Comparison of ENCODE assay signal across 13 cellular contexts in genomic region chr17:38456031-38456815, GRCh38. TPM values are rescaled to one million over a fixed set of nuclear protein-coding genes. Genes with fewer than 3 reads are reported as not detected.
DNase-seq lines count a peak whose midpoint lies in the region; ATAC-seq and TF ChIP-seq lines count a peak whose summit lies in the region.
"Had no signal": no experiment of that assay in that cellular context is flagged by ENCODE, and none has a peak within 500 bp of the region (broad histone marks: within the 10 kb centered on the region; RNA-seq: fewer than 3 reads in every experiment).

No MANE protein-coding gene starts in this region.

- peaks cover 26% of the 10 kb centered on the region for H3K27me3 Mint-ChIP-seq in brain

- POLR2A ChIA-PET in AG04450 (lab: Yijun Ruan, JAX): interaction anchor here (3.0 kb wide), 1 partner anchor 9 kb away, joined by 23 read pairs; no protein-coding TSS in a partner anchor

- H2AK5ac ChIP-seq in mesenchymal stem cell (ENCODE audit: low read length, severe bottlenecking): peak overlapping the region; percentile 40

- no peak overlapping the region for H2BK12ac ChIP-seq in mesenchymal stem cell (ENCODE audit: low read length in 2 of 2)

- no peak overlapping the region for H3K23ac ChIP-seq in mesenchymal stem cell (ENCODE audit: low read length in 2 of 2)

- peaks cover 7% of the 10 kb centered on the region for H3K79me1 ChIP-seq in mesenchymal stem cell (replicated peaks; ENCODE audit: low read length, poor library complexity, severe bottlenecking)

- H3K9me3 ChIP-seq in AG04450 (ENCODE audit: control insufficient read depth, insufficient read depth, low read length): no peaks in the 10 kb centered on the region
- H3K9me3 ChIP-seq in HUES64 (ENCODE audit: insufficient read depth, low read depth, low read length): no peaks in the 10 kb centered on the region
- no peaks in the 10 kb centered on the region for H3K9me3 ChIP-seq in mesenchymal stem cell (ENCODE audit: control insufficient read depth, low read length)
- H3K9me3 ChIP-seq: MG63 had no signal

- no peak overlapping the region for H4K91ac ChIP-seq in mesenchymal stem cell (ENCODE audit: low read length)

- peak overlapping the region; percentile 74 for H3K4me3 ChIP-seq in AG04450 (ENCODE audit: low read depth, low read length)
- H3K4me3 ChIP-seq in HUES64 (ENCODE audit: low read length): no peak overlapping the region
- no peak overlapping the region for H3K4me3 ChIP-seq in mesenchymal stem cell (ENCODE audit: insufficient read depth in 1 of 2, low read depth in 1 of 2, low read length in 2 of 2)
- H3K4me3 ChIP-seq: MG63 had no signal

- no peak overlapping the region for H4K8ac ChIP-seq in mesenchymal stem cell (ENCODE audit: low read length)

- H3K36me3 ChIP-seq in HUES64 (ENCODE audit: insufficient read depth, low read length) (peaks cover 25% of the 10 kb centered on the region), mesenchymal stem cell (ENCODE audit: control insufficient read depth in 1 of 2, insufficient read depth in 2 of 2, low read depth in 1 of 2, low read length in 2 of 2) (peaks cover 37 to 42% of the 10 kb centered on the region in 2 experiments)

- H3K14ac ChIP-seq in mesenchymal stem cell (ENCODE audit: low read length in 2 of 2): no peak overlapping the region

- H3K36me3 Mint-ChIP-seq in brain: no peaks in the 10 kb centered on the region
- H3K36me3 Mint-ChIP-seq: CD8-positive, alpha-beta T cell had no signal

- no peak for ATAC-seq in HG03097 (IDR thresholded peaks at IDR 0.05; ENCODE audit: low FRiP score, unreplicated experiment)
- ATAC-seq: CD8-positive, alpha-beta T cell had no signal

- H3K9me3 Mint-ChIP-seq in brain: no peaks in the 10 kb centered on the region
- H3K9me3 Mint-ChIP-seq: activated naive CD4-positive, alpha-beta T cell treated with anti-CD3 and anti-CD28 coated beads for 36 hours; CD8-positive, alpha-beta T cell had no signal

- H3K27me3 ChIP-seq in AG04450 (ENCODE audit: control insufficient read depth, insufficient read depth, low read length): no peaks in the 10 kb centered on the region
- H3K27me3 ChIP-seq in HUES64 (ENCODE audit: insufficient read depth, low read length): no peaks in the 10 kb centered on the region
- no peaks in the 10 kb centered on the region for H3K27me3 ChIP-seq in mesenchymal stem cell (ENCODE audit: control insufficient read depth in 1 of 2, insufficient read depth in 1 of 2, low read length in 2 of 2)
- H3K27me3 ChIP-seq: MG63 had no signal

- H3K4me1 ChIP-seq in HUES64 (ENCODE audit: insufficient read depth, low read length) (peaks cover 40% of the 10 kb centered on the region), mesenchymal stem cell (ENCODE audit: control insufficient read depth, insufficient read depth, low read depth, low read length) (peaks cover 75% of the 10 kb centered on the region)

- peak overlapping the region; percentile 23 for H2BK120ac ChIP-seq in mesenchymal stem cell (ENCODE audit: low read depth, low read length)

- peak overlapping the region in 1 of 2 experiments; percentile 24 for H3K18ac ChIP-seq in mesenchymal stem cell (ENCODE audit: low read depth in 1 of 2, low read length in 2 of 2)

- no peak overlapping the region for H2BK15ac ChIP-seq in mesenchymal stem cell (ENCODE audit: low read depth, poor library complexity, severe bottlenecking)

- H2BK5ac ChIP-seq in mesenchymal stem cell (ENCODE audit: low read depth, low read length, poor library complexity, severe bottlenecking): no peak overlapping the region

- peak overlapping the region in 2 of 5 experiments; percentile 51 to 54 for H3K4me3 Mint-ChIP-seq in brain
- H3K4me3 Mint-ChIP-seq: activated naive CD4-positive, alpha-beta T cell treated with anti-CD3 and anti-CD28 coated beads for 36 hours; CD8-positive, alpha-beta T cell had no signal

- H3K4ac ChIP-seq in mesenchymal stem cell (ENCODE audit: low read depth in 1 of 2, low read length in 2 of 2): no peak overlapping the region

- no peak overlapping the region for H2AFZ ChIP-seq in mesenchymal stem cell (ENCODE audit: low read depth, low read length)
- H2AFZ ChIP-seq: parathyroid adenoma had no signal

- peaks cover 82% of the 10 kb centered on the region for H3K4me1 Mint-ChIP-seq in brain

- H3K27ac Mint-ChIP-seq in brain: peak overlapping the region in 4 of 5 experiments; percentile 18 to 84 (median 54)
- H3K27ac Mint-ChIP-seq: activated naive CD4-positive, alpha-beta T cell treated with anti-CD3 and anti-CD28 coated beads for 36 hours; CD8-positive, alpha-beta T cell had no signal

- 60% methylated on average over 8 of the region's 9 CpGs for WGBS in HUES64
- WGBS in mesenchymal stem cell: 78% methylated on average over 8 of the region's 9 CpGs

- H3K27ac ChIP-seq in AG04450 (ENCODE audit: low read depth, low read length) (peak overlapping the region; percentile 11), HUES64 (ENCODE audit: low read depth, low read length) (peak overlapping the region; percentile 73; the same call in 1 of the 2 replicates), mesenchymal stem cell (ENCODE audit: low read length, poor library complexity, severe bottlenecking) (peak overlapping the region; percentile 15)
- H3K27ac ChIP-seq: parathyroid adenoma had no signal

- no peak for DNase-seq in AG04450 (ENCODE audit: low read depth, low spot score)
- peak; percentile 13 for DNase-seq in mesenchymal stem cell
- DNase-seq in activated CD4-positive, alpha-beta T cell treated with anti-CD3 and anti-CD28 coated beads for 1 hour: no peak
- DNase-seq in amygdala (lab: John Stamatoyannopoulos, UW): no peak
- DNase-seq in activated T-cell treated with anti-CD3 and anti-CD28 coated beads, Interleukin-2, amount 50 U/mL, for 1 hour: no peak
- DNase-seq: activated naive CD4-positive, alpha-beta T cell treated with anti-CD3 and anti-CD28 coated beads for 36 hours; CD8-positive, alpha-beta T cell; MG63; T-helper 1 cell had no signal

- TF ChIP-seq CTCF in AG04450 (IDR thresholded peaks at IDR 0.05; ENCODE audit: low read depth, low read length) (peak; percentile 38), brain (conservative IDR thresholded peaks at IDR 0.05) (no peak)

- CTCF ChIA-PET in AG04450 (lab: Charles Lee): interaction anchor here (0.9 to 2.0 kb wide), 4 partner anchors 9 to 107 kb away, joined by 3 to 8 read pairs (median 5); no protein-coding TSS in a partner anchor

- peak overlapping the region; percentile 69 for H3K4me2 ChIP-seq in mesenchymal stem cell (ENCODE audit: low read length, poor library complexity, severe bottlenecking)

- no peak overlapping the region; the same call in 1 of the 2 replicates for H3K9ac ChIP-seq in HUES64 (ENCODE audit: low read depth, low read length)
- no peak overlapping the region for H3K9ac ChIP-seq in mesenchymal stem cell (ENCODE audit: low read length)
- H3K9ac ChIP-seq: parathyroid adenoma had no signal

RNA-seq across cellular contexts. Expression of gene ARHGAP23, which starts 28.0 kb away (rescaled TPM):
- polyA plus RNA-seq in AG04450 (2011; rRNA removed): 14.1 and 19.3 TPM in 2 replicates
- 32.3 and 33.3 TPM in 2 replicates for polyA minus RNA-seq in AG04450 (2011; rRNA and poly(A)+ RNA removed)
- polyA plus RNA-seq in HUES64 (2013, experiment 1 of 2): 39.3 TPM
- 29.3 TPM for polyA plus RNA-seq in HUES64 (2013, experiment 2 of 2)
- polyA plus RNA-seq in brain (ENCODE audit: insufficient read depth, low read depth, low replicate concordance): 59.0 TPM
- polyA plus RNA-seq in mesenchymal stem cell (2013, experiment 1 of 2): 66.7 TPM
- polyA plus RNA-seq in mesenchymal stem cell (2013, experiment 2 of 2): 60.9 TPM

Comparison
In these comparisons a context has a peak if more than half of its experiments do, and no peak if none do; other contexts are left out.
1. H3K27ac ChIP-seq: peak in every context shown above with its lines; median percentile 73 in HUES64; 15 in mesenchymal stem cell; 11 in AG04450.